In genomic region chr1:86774305-86775304, GRCh38 we compare ENCODE assay signal across 1 cellular context.
TF ChIP-seq lines count a peak whose summit lies in the region.

No MANE protein-coding gene starts in this region.

TF ChIP-seq in SK-N-SH, 30 proteins besides CTCF, POLR2A, EP300 and RAD21 (continued from another document):
- TF ChIP-seq, protein P1, sequence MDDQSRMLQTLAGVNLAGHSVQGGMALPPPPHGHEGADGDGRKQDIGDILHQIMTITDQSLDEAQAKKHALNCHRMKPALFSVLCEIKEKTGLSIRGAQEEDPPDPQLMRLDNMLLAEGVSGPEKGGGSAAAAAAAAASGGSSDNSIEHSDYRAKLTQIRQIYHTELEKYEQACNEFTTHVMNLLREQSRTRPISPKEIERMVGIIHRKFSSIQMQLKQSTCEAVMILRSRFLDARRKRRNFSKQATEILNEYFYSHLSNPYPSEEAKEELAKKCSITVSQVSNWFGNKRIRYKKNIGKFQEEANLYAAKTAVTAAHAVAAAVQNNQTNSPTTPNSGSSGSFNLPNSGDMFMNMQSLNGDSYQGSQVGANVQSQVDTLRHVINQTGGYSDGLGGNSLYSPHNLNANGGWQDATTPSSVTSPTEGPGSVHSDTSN (IDR thresholded peaks at IDR 0.05) = peak; percentile 96
- TF ChIP-seq NFIC (IDR thresholded peaks at IDR 0.05; ENCODE audit: borderline replicate concordance) (peak; percentile 78), RXRA (IDR thresholded peaks at IDR 0.05; ENCODE audit: borderline replicate concordance, low read depth) (peak; percentile 28; the same call in 1 of the 2 replicates), GABPA (IDR thresholded peaks at IDR 0.05; ENCODE audit: low read depth) (no peak; the same call in 1 of the 2 replicates), GATA2 (CRISPR knock-in tag; IDR thresholded peaks at IDR 0.05) (no peak), POLR2AphosphoS5 (IDR thresholded peaks at IDR 0.05; ENCODE audit: low read depth, low read length) (peak; percentile 68), EZH2phosphoT487 (IDR thresholded peaks at IDR 0.05; ENCODE audit: borderline replicate concordance, low read depth) (no peak), NRF1 (IDR thresholded peaks at IDR 0.05; ENCODE audit: low read depth, low read length) (no peak), FOXM1 (IDR thresholded peaks at IDR 0.05; ENCODE audit: low read depth) (peak; percentile 51; the same call in 1 of the 2 replicates), FOXJ3 (CRISPR knock-in tag; IDR thresholded peaks at IDR 0.05) (no peak), YY1 (IDR thresholded peaks at IDR 0.05; ENCODE audit: low read depth) (no peak), TCF12 (IDR thresholded peaks at IDR 0.05) (peak; percentile 96), CHD2 (IDR thresholded peaks at IDR 0.05; ENCODE audit: low read length, partially characterized antibody) (peak; percentile 34)
- TF ChIP-seq, protein P2, sequence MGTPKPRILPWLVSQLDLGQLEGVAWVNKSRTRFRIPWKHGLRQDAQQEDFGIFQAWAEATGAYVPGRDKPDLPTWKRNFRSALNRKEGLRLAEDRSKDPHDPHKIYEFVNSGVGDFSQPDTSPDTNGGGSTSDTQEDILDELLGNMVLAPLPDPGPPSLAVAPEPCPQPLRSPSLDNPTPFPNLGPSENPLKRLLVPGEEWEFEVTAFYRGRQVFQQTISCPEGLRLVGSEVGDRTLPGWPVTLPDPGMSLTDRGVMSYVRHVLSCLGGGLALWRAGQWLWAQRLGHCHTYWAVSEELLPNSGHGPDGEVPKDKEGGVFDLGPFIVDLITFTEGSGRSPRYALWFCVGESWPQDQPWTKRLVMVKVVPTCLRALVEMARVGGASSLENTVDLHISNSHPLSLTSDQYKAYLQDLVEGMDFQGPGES (IDR thresholded peaks at IDR 0.05; ENCODE audit: low read depth, low read length) = no peak
- TF ChIP-seq, protein P3, sequence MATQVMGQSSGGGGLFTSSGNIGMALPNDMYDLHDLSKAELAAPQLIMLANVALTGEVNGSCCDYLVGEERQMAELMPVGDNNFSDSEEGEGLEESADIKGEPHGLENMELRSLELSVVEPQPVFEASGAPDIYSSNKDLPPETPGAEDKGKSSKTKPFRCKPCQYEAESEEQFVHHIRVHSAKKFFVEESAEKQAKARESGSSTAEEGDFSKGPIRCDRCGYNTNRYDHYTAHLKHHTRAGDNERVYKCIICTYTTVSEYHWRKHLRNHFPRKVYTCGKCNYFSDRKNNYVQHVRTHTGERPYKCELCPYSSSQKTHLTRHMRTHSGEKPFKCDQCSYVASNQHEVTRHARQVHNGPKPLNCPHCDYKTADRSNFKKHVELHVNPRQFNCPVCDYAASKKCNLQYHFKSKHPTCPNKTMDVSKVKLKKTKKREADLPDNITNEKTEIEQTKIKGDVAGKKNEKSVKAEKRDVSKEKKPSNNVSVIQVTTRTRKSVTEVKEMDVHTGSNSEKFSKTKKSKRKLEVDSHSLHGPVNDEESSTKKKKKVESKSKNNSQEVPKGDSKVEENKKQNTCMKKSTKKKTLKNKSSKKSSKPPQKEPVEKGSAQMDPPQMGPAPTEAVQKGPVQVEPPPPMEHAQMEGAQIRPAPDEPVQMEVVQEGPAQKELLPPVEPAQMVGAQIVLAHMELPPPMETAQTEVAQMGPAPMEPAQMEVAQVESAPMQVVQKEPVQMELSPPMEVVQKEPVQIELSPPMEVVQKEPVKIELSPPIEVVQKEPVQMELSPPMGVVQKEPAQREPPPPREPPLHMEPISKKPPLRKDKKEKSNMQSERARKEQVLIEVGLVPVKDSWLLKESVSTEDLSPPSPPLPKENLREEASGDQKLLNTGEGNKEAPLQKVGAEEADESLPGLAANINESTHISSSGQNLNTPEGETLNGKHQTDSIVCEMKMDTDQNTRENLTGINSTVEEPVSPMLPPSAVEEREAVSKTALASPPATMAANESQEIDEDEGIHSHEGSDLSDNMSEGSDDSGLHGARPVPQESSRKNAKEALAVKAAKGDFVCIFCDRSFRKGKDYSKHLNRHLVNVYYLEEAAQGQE (IDR thresholded peaks at IDR 0.05; ENCODE audit: low read depth, low read length) = peak; percentile 59; the same call in 1 of the 2 replicates
